1 cellular context compared by ENCODE assay signal in genomic region chr4:10111067-10111801, GRCh38.
TF ChIP-seq lines count a peak whose summit lies in the region.

No MANE protein-coding gene starts in this region.

TF ChIP-seq in K562, 482 proteins besides CTCF, POLR2A, EP300 and RAD21 (continued from another document):
- TF ChIP-seq EZH2 (IDR thresholded peaks at IDR 0.05; ENCODE audit: borderline replicate concordance, low read depth, low read length), result no peak
- no peak for TF ChIP-seq ZNF436 (CRISPR knock-in tag; IDR thresholded peaks at IDR 0.05)
- TF ChIP-seq ZNF507 (tag; conservative IDR thresholded peaks at IDR 0.05), result no peak
- TF ChIP-seq NFATC3 (IDR thresholded peaks at IDR 0.05), result no peak
- TF ChIP-seq, protein P1, sequence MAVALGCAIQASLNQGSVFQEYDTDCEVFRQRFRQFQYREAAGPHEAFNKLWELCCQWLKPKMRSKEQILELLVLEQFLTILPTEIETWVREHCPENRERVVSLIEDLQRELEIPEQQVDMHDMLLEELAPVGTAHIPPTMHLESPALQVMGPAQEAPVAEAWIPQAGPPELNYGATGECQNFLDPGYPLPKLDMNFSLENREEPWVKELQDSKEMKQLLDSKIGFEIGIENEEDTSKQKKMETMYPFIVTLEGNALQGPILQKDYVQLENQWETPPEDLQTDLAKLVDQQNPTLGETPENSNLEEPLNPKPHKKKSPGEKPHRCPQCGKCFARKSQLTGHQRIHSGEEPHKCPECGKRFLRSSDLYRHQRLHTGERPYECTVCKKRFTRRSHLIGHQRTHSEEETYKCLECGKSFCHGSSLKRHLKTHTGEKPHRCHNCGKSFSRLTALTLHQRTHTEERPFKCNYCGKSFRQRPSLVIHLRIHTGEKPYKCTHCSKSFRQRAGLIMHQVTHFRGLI (CRISPR knock-in tag; IDR thresholded peaks at IDR 0.05), result no peak
- no peak for TF ChIP-seq ZNF311 (CRISPR knock-in tag; IDR thresholded peaks at IDR 0.05)
- no peak for TF ChIP-seq ERF (CRISPR knock-in tag; IDR thresholded peaks at IDR 0.05)
- peak; percentile 86 for TF ChIP-seq RBFOX2 (IDR thresholded peaks at IDR 0.05; ENCODE audit: low read depth, low read length)
- no peak for TF ChIP-seq ZNF140 (CRISPR knock-in tag; IDR thresholded peaks at IDR 0.05)
- no peak for TF ChIP-seq ZNF23 (CRISPR knock-in tag; IDR thresholded peaks at IDR 0.05)
- no peak for TF ChIP-seq E2F6 (IDR thresholded peaks at IDR 0.05; ENCODE audit: borderline replicate concordance in 1 of 2, extremely low read depth in 1 of 2, insufficient read depth in 1 of 2, insufficient read length in 1 of 2, low read depth in 1 of 2, low read length in 1 of 2, poor library complexity in 1 of 2, severe bottlenecking in 1 of 2)
- TF ChIP-seq ZBED1 (IDR thresholded peaks at IDR 0.05), result no peak
- TF ChIP-seq TAF15 (IDR thresholded peaks at IDR 0.05; ENCODE audit: low read depth, low read length), result no peak
- no peak for TF ChIP-seq TAF9B (IDR thresholded peaks at IDR 0.05; ENCODE audit: partially characterized antibody)
- TF ChIP-seq, protein P2, sequence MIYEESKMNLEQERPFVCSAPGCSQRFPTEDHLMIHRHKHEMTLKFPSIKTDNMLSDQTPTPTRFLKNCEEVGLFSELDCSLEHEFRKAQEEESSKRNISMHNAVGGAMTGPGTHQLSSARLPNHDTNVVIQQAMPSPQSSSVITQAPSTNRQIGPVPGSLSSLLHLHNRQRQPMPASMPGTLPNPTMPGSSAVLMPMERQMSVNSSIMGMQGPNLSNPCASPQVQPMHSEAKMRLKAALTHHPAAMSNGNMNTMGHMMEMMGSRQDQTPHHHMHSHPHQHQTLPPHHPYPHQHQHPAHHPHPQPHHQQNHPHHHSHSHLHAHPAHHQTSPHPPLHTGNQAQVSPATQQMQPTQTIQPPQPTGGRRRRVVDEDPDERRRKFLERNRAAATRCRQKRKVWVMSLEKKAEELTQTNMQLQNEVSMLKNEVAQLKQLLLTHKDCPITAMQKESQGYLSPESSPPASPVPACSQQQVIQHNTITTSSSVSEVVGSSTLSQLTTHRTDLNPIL (CRISPR knock-in tag; IDR thresholded peaks at IDR 0.05), result no peak
- no peak for TF ChIP-seq ZNF316 (IDR thresholded peaks at IDR 0.05)
- TF ChIP-seq TAF7 (tag; IDR thresholded peaks at IDR 0.05), result no peak
- TF ChIP-seq RCOR1 (IDR thresholded peaks at IDR 0.05; ENCODE audit: borderline replicate concordance in 1 of 2, low read depth in 2 of 2, low read length in 2 of 2), result no peak
- no peak for TF ChIP-seq MED1 (CRISPR knock-in tag; IDR thresholded peaks at IDR 0.05; ENCODE audit: borderline replicate concordance)
- TF ChIP-seq RBM22 (IDR thresholded peaks at IDR 0.05; ENCODE audit: low read depth, low read length, poor library complexity, severe bottlenecking), result peak; percentile 93
- TF ChIP-seq SUPT5H (IDR thresholded peaks at IDR 0.05), result peak; percentile 61
- no peak for TF ChIP-seq PHF20 (IDR thresholded peaks at IDR 0.05; ENCODE audit: partially characterized antibody)
- TF ChIP-seq, protein P3, sequence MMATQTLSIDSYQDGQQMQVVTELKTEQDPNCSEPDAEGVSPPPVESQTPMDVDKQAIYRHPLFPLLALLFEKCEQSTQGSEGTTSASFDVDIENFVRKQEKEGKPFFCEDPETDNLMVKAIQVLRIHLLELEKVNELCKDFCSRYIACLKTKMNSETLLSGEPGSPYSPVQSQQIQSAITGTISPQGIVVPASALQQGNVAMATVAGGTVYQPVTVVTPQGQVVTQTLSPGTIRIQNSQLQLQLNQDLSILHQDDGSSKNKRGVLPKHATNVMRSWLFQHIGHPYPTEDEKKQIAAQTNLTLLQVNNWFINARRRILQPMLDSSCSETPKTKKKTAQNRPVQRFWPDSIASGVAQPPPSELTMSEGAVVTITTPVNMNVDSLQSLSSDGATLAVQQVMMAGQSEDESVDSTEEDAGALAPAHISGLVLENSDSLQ (IDR thresholded peaks at IDR 0.05), result no peak
- TF ChIP-seq CBX2 (IDR thresholded peaks at IDR 0.05; ENCODE audit: insufficient read depth, low read length, poor library complexity, severe bottlenecking), result no peak
- peak; percentile 34; the same call in 1 of the 2 replicates for TF ChIP-seq POLR2AphosphoS5 (IDR thresholded peaks at IDR 0.05; ENCODE audit: control insufficient read depth, insufficient read depth, low read depth, low read length)
- TF ChIP-seq EGR1 (conservative IDR thresholded peaks at IDR 0.05), result no peak
- TF ChIP-seq ZBTB43 (CRISPR knock-in tag; IDR thresholded peaks at IDR 0.05), result no peak
TF ChIP-seq in K562: peak in this region for 5.
